In the genomic region with DNA sequence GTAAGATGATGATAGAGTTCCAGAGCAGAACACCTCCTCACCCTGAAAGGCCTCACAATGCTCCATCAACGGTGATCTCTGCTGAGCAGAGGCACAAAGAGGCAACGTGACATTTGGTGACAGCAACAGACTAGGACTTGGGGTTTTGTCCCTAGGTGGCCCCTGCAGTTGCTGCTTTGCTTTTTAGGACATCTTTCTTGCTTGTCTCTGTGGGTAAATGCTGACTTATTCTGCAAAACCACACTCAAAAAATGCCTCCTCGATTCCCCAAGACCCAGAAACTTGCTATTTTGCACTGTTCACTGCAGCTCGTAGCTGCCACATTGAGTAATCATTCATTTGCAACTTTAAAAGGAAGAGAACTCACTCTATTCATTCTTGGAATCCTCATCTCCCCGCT, we compare ENCODE assay signal across 13 cellular contexts.
DNase-seq lines count a peak whose midpoint lies in the region; ATAC-seq, FAIRE-seq and TF ChIP-seq lines count a peak whose summit lies in the region.
"Had no signal": no experiment of that assay in that cellular context is flagged by ENCODE, and none has a peak within 500 bp of the region (broad histone marks: within the 10 kb centered on the region; RNA-seq: fewer than 3 reads in every experiment).

No MANE protein-coding gene starts in this region.

- peaks cover 47% of the 10 kb centered on the region for H3K4me1 Mint-ChIP-seq in activated naive CD8-positive, alpha-beta T cell treated with anti-CD3 and anti-CD28 coated beads, Interleukin-2, amount 50 U/mL, for 24 hours

- no peaks in the 10 kb centered on the region for H3K9me3 Mint-ChIP-seq in activated naive CD8-positive, alpha-beta T cell treated with anti-CD3 and anti-CD28 coated beads, Interleukin-2, amount 50 U/mL, for 24 hours
- H3K9me3 Mint-ChIP-seq: activated T-cell treated with anti-CD3 and anti-CD28 coated beads, Interleukin-2, amount 50 U/mL, for 4 hours; T-cell had no signal

- in situ Hi-C loops in brain microvascular endothelial cell (cut with HindIII; ENCODE audit: low pct_ligation_motif_present, low sequenced_read_pairs), result no loop called here

- peak; percentile 92 for FAIRE-seq in GM19239 (lab: Jason Lieb, UNC)
- FAIRE-seq: H1 had no signal

- ATAC-seq in HG03432 (IDR thresholded peaks at IDR 0.05; ENCODE audit: unreplicated experiment), result peak; percentile 38
- peak; percentile 60 for ATAC-seq in activated naive CD8-positive, alpha-beta T cell treated with anti-CD3 and anti-CD28 coated beads, Interleukin-2, amount 50 U/mL, for 24 hours
- ATAC-seq in left lobe of liver, result no peak
- ATAC-seq in GM21526 (IDR thresholded peaks at IDR 0.05; ENCODE audit: low FRiP score, unreplicated experiment), result no peak
- ATAC-seq: T-cell had no signal

- no peak overlapping the region for H3K4me3 ChIP-seq in brain microvascular endothelial cell (ENCODE audit: low read depth, low read length)

- no peaks in the 10 kb centered on the region for H3K36me3 ChIP-seq in brain microvascular endothelial cell (replicated peaks)

- peak overlapping the region; percentile 50 for H3K27ac Mint-ChIP-seq in activated naive CD8-positive, alpha-beta T cell treated with anti-CD3 and anti-CD28 coated beads, Interleukin-2, amount 50 U/mL, for 24 hours
- H3K27ac Mint-ChIP-seq: T-cell had no signal

- H3K27me3 Mint-ChIP-seq in activated naive CD8-positive, alpha-beta T cell treated with anti-CD3 and anti-CD28 coated beads, Interleukin-2, amount 50 U/mL, for 24 hours, result peaks cover 14% of the 10 kb centered on the region

- H3K36me3 Mint-ChIP-seq in activated naive CD8-positive, alpha-beta T cell treated with anti-CD3 and anti-CD28 coated beads, Interleukin-2, amount 50 U/mL, for 24 hours (ENCODE audit: low read depth), result no peaks in the 10 kb centered on the region
- H3K36me3 Mint-ChIP-seq: T-cell had no signal

- DNase-seq in GM19239 (ENCODE audit: insufficient read length, low spot score) (no peak), left lobe of liver (ENCODE audit: low spot score) (no peak), brain microvascular endothelial cell (no peak)
- peak; percentile 22 for DNase-seq in activated naive CD8-positive, alpha-beta T cell treated with anti-CD3 and anti-CD28 coated beads, Interleukin-2, amount 50 U/mL, for 24 hours
- DNase-seq: activated T-cell treated with anti-CD3 and anti-CD28 coated beads, Interleukin-2, amount 50 U/mL, for 4 hours; central memory CD4-positive, alpha-beta T cell; NCI-H748 treated with DMSO at 0.1 percent for 48 hours; T-cell; trophoblast cell had no signal

- no peak overlapping the region for H3K4me3 Mint-ChIP-seq in activated naive CD8-positive, alpha-beta T cell treated with anti-CD3 and anti-CD28 coated beads, Interleukin-2, amount 50 U/mL, for 24 hours
- H3K4me3 Mint-ChIP-seq: activated T-cell treated with anti-CD3 and anti-CD28 coated beads, Interleukin-2, amount 50 U/mL, for 4 hours; T-cell had no signal

- TF ChIP-seq CTCF in GM12872 (IDR thresholded peaks at IDR 0.05; ENCODE audit: insufficient read depth, low read depth, low read length) (0 out of 3 replicates have a peak, but pooled peaks have one; percentile 2), brain microvascular endothelial cell (IDR thresholded peaks at IDR 0.05; ENCODE audit: low read depth, low read length, missing control alignments) (no peak)

- no peak overlapping the region for H3K27ac ChIP-seq in brain microvascular endothelial cell

- H3K27me3 ChIP-seq in brain microvascular endothelial cell (replicated peaks), result no peaks in the 10 kb centered on the region

Comparison
In these comparisons a context has a peak if more than half of its experiments do, and no peak if none do; other contexts are left out.
1. ATAC-seq: peak in HG03432 (single experiment) and activated naive CD8-positive, alpha-beta T cell treated with anti-CD3 and anti-CD28 coated beads, Interleukin-2, amount 50 U/mL, for 24 hours (single experiment); none in left lobe of liver (single experiment) and GM21526 (single experiment).